Comparison of ENCODE assay signal across 26 cellular contexts in the genomic region with DNA sequence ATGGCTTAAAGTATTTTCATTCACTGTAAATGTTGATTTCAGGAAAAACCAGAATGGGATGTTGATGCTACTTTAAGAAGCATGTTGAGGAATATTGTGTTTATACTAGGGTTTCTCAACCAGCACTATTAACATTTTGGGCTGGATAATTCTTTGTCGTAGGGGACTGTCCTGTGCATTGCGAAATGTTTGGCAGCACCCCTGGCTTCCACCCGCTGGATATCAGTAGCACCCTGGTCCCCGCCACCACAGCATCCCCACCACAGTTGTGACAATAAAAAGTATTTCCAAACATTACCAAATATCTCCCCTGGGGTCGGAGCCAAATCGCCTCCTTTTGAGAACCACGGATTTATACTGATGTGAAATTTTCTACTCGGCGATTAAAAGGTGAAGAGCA.
"Had no signal": no experiment of that assay in that cellular context is flagged by ENCODE, and none has a peak within 500 bp of the region (broad histone marks: within the 10 kb centered on the region; RNA-seq: fewer than 3 reads in every experiment).

No MANE protein-coding gene starts in this region.

- H3K4me3 ChIP-seq: ascending aorta, breast epithelium, cardiac muscle cell, colonic mucosa, dorsolateral prefrontal cortex had no signal

- H3K9me3 ChIP-seq: ascending aorta, breast epithelium, colonic mucosa had no signal

- H3K27me3 ChIP-seq: ascending aorta, breast epithelium, cardiac muscle cell, colonic mucosa, dorsolateral prefrontal cortex had no signal

- H3K36me3 ChIP-seq: ascending aorta, breast epithelium, cardiac muscle cell, colonic mucosa had no signal

- H3K4me1 ChIP-seq: ascending aorta, breast epithelium, colonic mucosa had no signal

- DNase-seq: activated CD4-positive, alpha-beta memory T cell treated with anti-CD3 and anti-CD28 coated beads for 36 hours; activated CD4-positive, alpha-beta T cell treated with anti-CD3 and anti-CD28 coated beads for 36 hours; activated CD4-positive, alpha-beta T cell treated with anti-CD3 and anti-CD28 coated beads, Interleukin-2, amount 10 ng/mL, durations not matched to agents 24 days and 14 days; activated CD4-positive, CD25-positive, alpha-beta regulatory T cell; activated CD4-positive, CD25-positive, alpha-beta regulatory T cell treated with anti-CD3 and anti-CD28 coated beads, Interleukin-2, amount 50 U/mL, for 72 hours; activated CD8-positive, alpha-beta memory T cell treated with anti-CD3 and anti-CD28 coated beads, Interleukin-2, amount 10 ng/mL, durations not matched to agents 7 days and 5 days; activated CD8-positive, alpha-beta memory T cell treated with anti-CD3 and anti-CD28 coated beads, Interleukin-2, amount 50 U/mL, for 4 hours; activated CD8-positive, alpha-beta T cell treated with anti-CD3 and anti-CD28 coated beads, Interleukin-2, amount 10 ng/mL, durations not matched to agents 7 days and 5 days; activated effector memory CD4-positive, alpha-beta T cell treated with anti-CD3 and anti-CD28 coated beads, Interleukin-2, amount 50 U/mL, for 16 hours; activated naive CD4-positive, alpha-beta T cell treated with anti-CD3 and anti-CD28 coated beads for 36 hours; activated naive CD8-positive, alpha-beta T cell treated with anti-CD3 and anti-CD28 coated beads for 36 hours; activated naive CD8-positive, alpha-beta T cell treated with anti-CD3 and anti-CD28 coated beads, Interleukin-2, amount 50 U/mL, for 24 hours; activated T-cell treated with anti-CD3 and anti-CD28 coated beads, Interleukin-2, amount 50 U/mL, for 1 hour; activated T-cell treated with anti-CD3 and anti-CD28 coated beads, Interleukin-2, amount 50 U/mL, for 48 hours; central memory CD4-positive, alpha-beta T cell; cerebellar nuclear complex; colonic mucosa; dorsolateral prefrontal cortex; effector memory CD4-positive, alpha-beta T cell; endodermal cell; foreskin fibroblast; T-helper 2 cell had no signal

- H3K27ac ChIP-seq: ascending aorta, breast epithelium, cardiac muscle cell, colonic mucosa, dorsolateral prefrontal cortex had no signal

- ATAC-seq: activated CD4-positive, alpha-beta T cell treated with anti-CD3 and anti-CD28 coated beads for 36 hours; activated CD8-positive, alpha-beta memory T cell treated with anti-CD3 and anti-CD28 coated beads, Interleukin-2, amount 10 ng/mL, durations not matched to agents 7 days and 5 days; activated CD8-positive, alpha-beta T cell treated with anti-CD3 and anti-CD28 coated beads, Interleukin-2, amount 10 ng/mL, durations not matched to agents 7 days and 5 days; activated naive CD8-positive, alpha-beta T cell treated with anti-CD3 and anti-CD28 coated beads, Interleukin-2, amount 50 U/mL, for 24 hours; esophagus mucosa had no signal
